ENCODE assay signal across 20 cellular contexts in genomic region chr5:127602481-127602880, GRCh38. TPM values are rescaled to one million over a fixed set of nuclear protein-coding genes. Genes with fewer than 3 reads are reported as not detected.
A peak's percentile ranks its signal among the peaks of the same experiment; 100 is the strongest.
DNase-seq lines count a peak whose midpoint lies in the region; ATAC-seq, FAIRE-seq and TF ChIP-seq lines count a peak whose summit lies in the region.
"Had no signal": no experiment of that assay in that cellular context is flagged by ENCODE, and none has a peak within 500 bp of the region (broad histone marks: within the 10 kb centered on the region; RNA-seq: fewer than 3 reads in every experiment).

No MANE protein-coding gene starts in this region.

- intact Hi-C loops in aorta (cut with DNase I) = no loop called here

- POLR2A ChIA-PET in H1 (lab: Charles Lee; ENCODE audit: partially characterized antibody) = no interaction called here

- H3K27me3 ChIP-seq in H1 (replicated peaks in 1 of 4; ENCODE audit: control insufficient read depth in 3 of 4, extremely low read depth in 1 of 4, insufficient read depth in 3 of 4, low read length in 3 of 4) (no peaks in the 10 kb centered on the region), aorta (ENCODE audit: control insufficient read depth in 1 of 2, insufficient read depth in 2 of 2, low read length in 1 of 2) (peaks cover 0 to 3% of the 10 kb centered on the region in 2 donors)
- H3K27me3 ChIP-seq: SJCRH30 had no signal

- H3K23me2 ChIP-seq in H1 (ENCODE audit: low read depth, low read length) = no peaks in the 10 kb centered on the region

- H3K36me3 ChIP-seq in H1 (ENCODE audit: control insufficient read depth in 2 of 4, insufficient read depth in 4 of 4, low read length in 3 of 4) = no peaks in the 10 kb centered on the region
- H3K36me3 ChIP-seq in aorta (ENCODE audit: control insufficient read depth in 1 of 2, insufficient read depth in 2 of 2, low read length in 1 of 2) = no peaks in the 10 kb centered on the region
- H3K36me3 ChIP-seq: SJCRH30 had no signal

- H3K4me2 ChIP-seq in H1 (ENCODE audit: insufficient read depth in 1 of 2, low read depth in 2 of 2, low read length in 2 of 2) = no peak overlapping the region

- H3K4ac ChIP-seq in H1 (replicated peaks; ENCODE audit: insufficient read length, low read depth, low read length) = no peak overlapping the region

- H4K91ac ChIP-seq in H1 (replicated peaks; ENCODE audit: insufficient read length, low read length) = no peak overlapping the region

- H3K79me2 ChIP-seq in H1 (ENCODE audit: control insufficient read depth in 1 of 2, insufficient read depth in 2 of 2, low read length in 2 of 2) = no peaks in the 10 kb centered on the region

- H4K20me1 ChIP-seq in H1 (replicated peaks in 1 of 2; ENCODE audit: control insufficient read depth in 1 of 2, insufficient read depth in 2 of 2, low read length in 2 of 2) = no peaks in the 10 kb centered on the region

- H3K4me1 Mint-ChIP-seq in stimulated activated naive CD8-positive, alpha-beta T cell treated with anti-CD3 and anti-CD28 coated beads, Interleukin-15, amount 100 ng/mL, for 72 hours = no peaks in the 10 kb centered on the region

- TF ChIP-seq RAD21 in H1 (IDR thresholded peaks at IDR 0.05 in 1 of 2, conservative IDR thresholded peaks at IDR 0.05 in 1 of 2; ENCODE audit: low read depth in 2 of 2, low read length in 2 of 2) = peak in 1 of 2 experiments; percentile 20; a peak in 1 of 4 replicates

- H2BK5ac ChIP-seq in H1 (ENCODE audit: low read depth, low read length) = no peak overlapping the region

- no peak overlapping the region for H3K9ac ChIP-seq in H1 (replicated peaks in 1 of 4; ENCODE audit: extremely low read depth in 1 of 4, low read depth in 3 of 4, low read length in 3 of 4)

- H4K8ac ChIP-seq in H1 (ENCODE audit: extremely low read depth, insufficient read depth, low read length) = no peak overlapping the region

- no peak overlapping the region for H3K4me3 Mint-ChIP-seq in stimulated activated naive CD8-positive, alpha-beta T cell treated with anti-CD3 and anti-CD28 coated beads, Interleukin-15, amount 100 ng/mL, for 72 hours

- no peak overlapping the region for H2AK5ac ChIP-seq in H1 (ENCODE audit: low read depth, low read length)

- H3K27ac ChIP-seq in H1 (ENCODE audit: low read depth, low read length) = no peak overlapping the region
- H3K27ac ChIP-seq in aorta (ENCODE audit: low read depth in 1 of 2, low read length in 2 of 2) = no peak overlapping the region
- H3K27ac ChIP-seq: SJCRH30 had no signal

- no peak overlapping the region for H3K56ac ChIP-seq in H1 (replicated peaks; ENCODE audit: insufficient read length, low read depth, low read length)

- peak in 2 of 3 experiments; percentile 7 to 42; a peak in 3 of 4 replicates for TF ChIP-seq CTCF in H1 (IDR thresholded peaks at IDR 0.05; ENCODE audit: control extremely low read depth in 1 of 3, insufficient read depth in 1 of 3, low read depth in 1 of 3, low read length in 3 of 3)

- H3K4me1 ChIP-seq in H1 (replicated peaks in 1 of 4; ENCODE audit: control insufficient read depth in 3 of 4, insufficient read depth in 4 of 4, low read length in 3 of 4) (peaks cover 0 to 8% (median 0%) of the 10 kb centered on the region in 4 experiments; a peak in 1 of 7 replicates), aorta (ENCODE audit: control insufficient read depth in 1 of 2, insufficient read depth in 2 of 2, low read length in 2 of 2) (no peaks in the 10 kb centered on the region)
- H3K4me1 ChIP-seq: SJCRH30 had no signal

- no peak overlapping the region for H3K4me3 ChIP-seq in H1 (ENCODE audit: extremely low read depth in 1 of 4, insufficient read depth in 2 of 4, low read depth in 3 of 4, low read length in 4 of 4)
- no peak overlapping the region for H3K4me3 ChIP-seq in aorta (ENCODE audit: low read length in 2 of 2)
- H3K4me3 ChIP-seq: SJCRH30 had no signal

- H3K14ac ChIP-seq in H1 (ENCODE audit: insufficient read length) = no peak overlapping the region

- no peak overlapping the region for H2AFZ ChIP-seq in H1 (ENCODE audit: low read length)

- H2BK15ac ChIP-seq in H1 (ENCODE audit: low read length) = no peak overlapping the region

- no peak for TF ChIP-seq EP300 in H1 (IDR thresholded peaks at IDR 0.05; ENCODE audit: borderline replicate concordance in 1 of 2, low read depth in 2 of 2, low read length in 2 of 2)

- CTCF ChIA-PET in H1 (lab: Charles Lee; ENCODE audit: partially characterized antibody) = interaction anchor here (0.9 to 2.4 kb wide), 12 partner anchors 10 to 272 kb away, joined by 3 to 11 read pairs (median 4); no protein-coding TSS in a partner anchor

- H3K9me3 Mint-ChIP-seq in stimulated activated naive CD8-positive, alpha-beta T cell treated with anti-CD3 and anti-CD28 coated beads, Interleukin-15, amount 100 ng/mL, for 72 hours = no peaks in the 10 kb centered on the region

- no peak overlapping the region for H2BK120ac ChIP-seq in H1 (replicated peaks; ENCODE audit: low read depth, low read length)

- no peaks in the 10 kb centered on the region for H3K9me3 ChIP-seq in H1 (ENCODE audit: insufficient read depth in 2 of 2, low read depth in 1 of 2, low read length in 1 of 2)
- H3K9me3 ChIP-seq in aorta (ENCODE audit: control insufficient read depth, low read length) = no peaks in the 10 kb centered on the region
- H3K9me3 ChIP-seq: SJCRH30 had no signal

- no peaks in the 10 kb centered on the region for H3K79me1 ChIP-seq in H1 (ENCODE audit: low read depth, low read length)

- no peak for DNase-seq in stimulated activated naive CD8-positive, alpha-beta T cell treated with anti-CD3 and anti-CD28 coated beads, Interleukin-15, amount 100 ng/mL, for 72 hours
- DNase-seq in stimulated activated naive CD8-positive, alpha-beta T cell treated with anti-CD3 and anti-CD28 coated beads, Interleukin-15, Interleukin-2, amounts not matched to agents 100 U/mL and 50 U/mL, for 24 hours = no peak
- DNase-seq in H1 (ENCODE audit: low read depth in 1 of 2, low spot score in 2 of 2) (peak in 1 of 2 experiments; percentile 35), urothelium cell line (ENCODE audit: low spot score) (no peak), aorta (no peak)
- DNase-seq: C1 segment of cervical spinal cord, DMS 273 treated with DMSO at 0.1 percent for 48 hours, EL, NCI-H1417, NCI-H2029, NCI-H2227 treated with DMSO at 0.1 percent for 48 hours, NCI-H524 treated with DMSO at 0.1 percent for 48 hours, RPMI8226, SJCRH30 had no signal

- no peak overlapping the region for H2BK20ac ChIP-seq in H1 (ENCODE audit: low read length)

- ATAC-seq in stimulated activated naive CD8-positive, alpha-beta T cell treated with anti-CD3 and anti-CD28 coated beads, Interleukin-15, amount 100 ng/mL, for 72 hours = peak; percentile 49
- no peak for ATAC-seq in stimulated activated naive CD8-positive, alpha-beta T cell treated with anti-CD3 and anti-CD28 coated beads, Interleukin-15, Interleukin-2, amounts not matched to agents 100 U/mL and 50 U/mL, for 24 hours
- ATAC-seq in HG03342 (IDR thresholded peaks at IDR 0.05; ENCODE audit: unreplicated experiment) (peak; percentile 70), HG03196 (IDR thresholded peaks at IDR 0.05; ENCODE audit: unreplicated experiment) (no peak), HG03135 (IDR thresholded peaks at IDR 0.05; ENCODE audit: unreplicated experiment) (no peak), aorta (ENCODE audit: low FRiP score) (no peak)

- H3K27ac Mint-ChIP-seq in stimulated activated naive CD8-positive, alpha-beta T cell treated with anti-CD3 and anti-CD28 coated beads, Interleukin-15, amount 100 ng/mL, for 72 hours = no peak overlapping the region

- peak; percentile 58 for FAIRE-seq in H1 (lab: Jason Lieb, UNC)
- peak; percentile 35 for FAIRE-seq in urothelium cell line (lab: Jason Lieb, UNC)

- no peak overlapping the region for H3K23ac ChIP-seq in H1 (ENCODE audit: insufficient read length)

- peaks cover 10% of the 10 kb centered on the region for H3K27me3 Mint-ChIP-seq in stimulated activated naive CD8-positive, alpha-beta T cell treated with anti-CD3 and anti-CD28 coated beads, Interleukin-15, amount 100 ng/mL, for 72 hours

- H2BK12ac ChIP-seq in H1 (ENCODE audit: low read depth, low read length) = no peak overlapping the region

- 92% methylated on average over 3 of the region's 3 CpGs; no CpG with 5 or more reads in 1 of the 2 experiments for WGBS in H1 (ENCODE audit: extremely low coverage in 1 of 2, insufficient coverage in 1 of 2, insufficient read length in 1 of 2, insufficient replicate concordance in 2 of 2, low coverage in 1 of 2, low lambda C conversion rate in 2 of 2, missing lambda C conversion rate in 1 of 2), 2 experiments
- WGBS in aorta, 2 donors = 94 to 99% methylated on average over 3 of the region's 3 CpGs

- TF ChIP-seq POLR2A in H1 (IDR thresholded peaks at IDR 0.05; ENCODE audit: control extremely low read depth in 1 of 2, low read depth in 2 of 2, low read length in 2 of 2) = no peak

- no peak overlapping the region for H3K18ac ChIP-seq in H1 (ENCODE audit: extremely low read depth, low read length)

- no peak overlapping the region for H4K5ac ChIP-seq in H1 (ENCODE audit: insufficient read length, low read depth, low read length)

TF ChIP-seq in H1, 55 proteins besides CTCF, POLR2A, EP300 and RAD21 (continues in another document):
- no peak for TF ChIP-seq RNF2 (IDR thresholded peaks at IDR 0.05; ENCODE audit: borderline replicate concordance, low read depth, low read length, missing control alignments, poor library complexity, severe bottlenecking)
- no peak for TF ChIP-seq POU5F1 (IDR thresholded peaks at IDR 0.05; ENCODE audit: low read depth, low read length)
- no peak for TF ChIP-seq CHD1 (IDR thresholded peaks at IDR 0.05; ENCODE audit: low read depth, low read length)
- TF ChIP-seq CHD2 (IDR thresholded peaks at IDR 0.05; ENCODE audit: low read length) = no peak
- no peak for TF ChIP-seq SP2 (IDR thresholded peaks at IDR 0.05; ENCODE audit: low read length)
- no peak for TF ChIP-seq HDAC2 (IDR thresholded peaks at IDR 0.05; ENCODE audit: borderline replicate concordance in 1 of 2, low read depth in 2 of 2, low read length in 2 of 2)
- TF ChIP-seq KDM1A (IDR thresholded peaks at IDR 0.05; ENCODE audit: borderline replicate concordance, low read length) = no peak
- TF ChIP-seq CREB1 (IDR thresholded peaks at IDR 0.05) = no peak
- no peak for TF ChIP-seq TBP (IDR thresholded peaks at IDR 0.05; ENCODE audit: low read depth, low read length)
- no peak for TF ChIP-seq FOSL1 (IDR thresholded peaks at IDR 0.05; ENCODE audit: insufficient read depth, low read depth, low read length)
- no peak for TF ChIP-seq KDM4A (IDR thresholded peaks at IDR 0.05; ENCODE audit: low read depth, low read length, severe bottlenecking)

RNA-seq across cellular contexts. Expression of gene CTXN3, which starts 46.4 kb away (rescaled TPM):
- not detected in 2 replicates for total RNA-seq in H1 (2021; fragmentation: NEBNext Ultra II Directional; extraction: Animal tissue kit (Norgen Biotek cat#: 25700))
- polyA plus RNA-seq in H1 (2011; rRNA removed) (0.05 TPM in 1 of 2 replicates, not detected in the other), aorta (not detected)
- not detected for polyA plus RNA-seq in H1 (2011; cell fraction: cytosol; rRNA removed)
- not detected for polyA plus RNA-seq in H1 (2011; cell fraction: nucleus; rRNA removed)
- polyA plus RNA-seq in H1 (2012, experiment 1 of 2) = not detected in 4 replicates
- not detected for polyA plus RNA-seq in H1 (2012, experiment 2 of 2)
- polyA plus RNA-seq in H1 (2013, experiment 1 of 2) = not detected
- polyA plus RNA-seq in H1 (2013, experiment 2 of 2) = not detected
- not detected in 2 replicates for polyA minus RNA-seq in H1 (2011; rRNA and poly(A)+ RNA removed)
- polyA minus RNA-seq in H1 (2011; cell fraction: cytosol; rRNA and poly(A)+ RNA removed) = not detected
- polyA minus RNA-seq in H1 (2011; cell fraction: nucleus; rRNA and poly(A)+ RNA removed) = not detected
- total RNA-seq in aorta = not detected
- total RNA-seq: A172, LHCN-M2, OCI-LY7, SJCRH30 had no signal

Comparison
In these comparisons a context has a peak if more than half of its experiments do, and no peak if none do; other contexts are left out.
1. ATAC-seq: peak in stimulated activated naive CD8-positive, alpha-beta T cell treated with anti-CD3 and anti-CD28 coated beads, Interleukin-15, amount 100 ng/mL, for 72 hours (single experiment) and HG03342 (single experiment); none in stimulated activated naive CD8-positive, alpha-beta T cell treated with anti-CD3 and anti-CD28 coated beads, Interleukin-15, Interleukin-2, amounts not matched to agents 100 U/mL and 50 U/mL, for 24 hours (single experiment), HG03196 (single experiment), HG03135 (single experiment) and aorta (single experiment).